In genomic region chr13:32409561-32410440, GRCh38 we compare ENCODE assay signal across 8 cellular contexts. TPM values are rescaled to one million over a fixed set of nuclear protein-coding genes. Genes with fewer than 3 reads are reported as not detected.
A peak's percentile ranks its signal among the peaks of the same experiment; 100 is the strongest.
DNase-seq lines count a peak whose midpoint lies in the region; ATAC-seq, FAIRE-seq and TF ChIP-seq lines count a peak whose summit lies in the region.

No MANE protein-coding gene starts in this region.

- no peak overlapping the region for H2BK5ac ChIP-seq in neuronal stem cell (ENCODE audit: low read length)

- POLR2A ChIA-PET in CD4-positive, alpha-beta T cell (lab: Charles Lee), result no interaction called here

- peak overlapping the region; percentile 24 for H3K27ac Mint-ChIP-seq in CD4-positive, alpha-beta T cell

- ATAC-seq in CD4-positive, alpha-beta T cell (ENCODE audit: poor library complexity), result no peak
- no peak for ATAC-seq in HG03139 (IDR thresholded peaks at IDR 0.05; ENCODE audit: unreplicated experiment)

- H3K27ac ChIP-seq in CD4-positive, alpha-beta T cell (ENCODE audit: low read depth, low read length), result no peak overlapping the region
- H3K27ac ChIP-seq in cardiac muscle cell, result no peak overlapping the region
- H3K27ac ChIP-seq in neuronal stem cell (replicated peaks; ENCODE audit: low read length), result no peak overlapping the region

- DNase-seq in CD4-positive, alpha-beta T cell, result no peak
- DNase-seq in SHP77 (lab: John Stamatoyannopoulos, UW), result peak; percentile 63 to 72
- DNase-seq in cardiac muscle cell (ENCODE audit: low read depth in 1 of 2, low spot score in 1 of 2), result peak; percentile 46 to 91
- DNase-seq in neuronal stem cell (ENCODE audit: low spot score), result no peak
- DNase-seq in foreskin melanocyte, result no peak
- DNase-seq in NCI-H1694 (lab: John Stamatoyannopoulos, UW), result no peak
- DNase-seq in GM12892 (ENCODE audit: insufficient read length), result no peak

- H3K36me3 Mint-ChIP-seq in CD4-positive, alpha-beta T cell (ENCODE audit: low read depth), result peaks cover 54% of the 10 kb centered on the region

- H3K27me3 ChIP-seq in CD4-positive, alpha-beta T cell (ENCODE audit: control insufficient read depth, insufficient read depth, low read length), result no peaks in the 10 kb centered on the region
- H3K27me3 ChIP-seq in cardiac muscle cell (peaks cover 8% of the 10 kb centered on the region), neuronal stem cell (ENCODE audit: control insufficient read depth in 3 of 3, insufficient read depth in 3 of 3, low read depth in 1 of 3, low read length in 3 of 3) (no peaks in the 10 kb centered on the region)

- no peaks in the 10 kb centered on the region for H3K36me3 ChIP-seq in cardiac muscle cell
- no peaks in the 10 kb centered on the region for H3K36me3 ChIP-seq in neuronal stem cell (replicated peaks in 1 of 2; ENCODE audit: control insufficient read depth in 2 of 2, insufficient read depth in 2 of 2, low read length in 2 of 2)

- CTCF ChIA-PET in CD4-positive, alpha-beta T cell (lab: Charles Lee), result no interaction called here

- H3K4me2 ChIP-seq in neuronal stem cell (ENCODE audit: insufficient read depth, low read length, poor library complexity, severe bottlenecking), result peak overlapping the region; percentile 53

- no peak for FAIRE-seq in GM12892 (lab: Jason Lieb, UNC)

- no peak overlapping the region for H3K4me3 Mint-ChIP-seq in CD4-positive, alpha-beta T cell

- TF ChIP-seq POLR2A in GM12892 (IDR thresholded peaks at IDR 0.05; ENCODE audit: low read depth, low read length), result no peak

- no peaks in the 10 kb centered on the region for H3K9me3 ChIP-seq in CD4-positive, alpha-beta T cell (ENCODE audit: control insufficient read depth, low read length)
- H3K9me3 ChIP-seq in cardiac muscle cell (ENCODE audit: low read depth) (no peaks in the 10 kb centered on the region), neuronal stem cell (replicated peaks in 1 of 2; ENCODE audit: control insufficient read depth in 2 of 2, insufficient read depth in 1 of 2, low read depth in 1 of 2, low read length in 2 of 2) (no peaks in the 10 kb centered on the region)

- no peak overlapping the region for H3K14ac ChIP-seq in neuronal stem cell (ENCODE audit: low read length)

- no peak overlapping the region for H2BK12ac ChIP-seq in neuronal stem cell (ENCODE audit: low read length)

- intact Hi-C loops in CD4-positive, alpha-beta T cell (cut with DNase I, micrococcal nuclease), result no loop called here

- H3K9ac ChIP-seq in neuronal stem cell (ENCODE audit: low read depth, low read length, poor library complexity), result no peak overlapping the region

- H3K27me3 Mint-ChIP-seq in CD4-positive, alpha-beta T cell, result no peaks in the 10 kb centered on the region

- H3K9me3 Mint-ChIP-seq in CD4-positive, alpha-beta T cell, result no peaks in the 10 kb centered on the region

- H3K23ac ChIP-seq in neuronal stem cell (ENCODE audit: low read depth, low read length, poor library complexity), result no peak overlapping the region

- H2BK120ac ChIP-seq in neuronal stem cell (ENCODE audit: low read depth, low read length), result no peak overlapping the region

- no peaks in the 10 kb centered on the region for H3K79me1 ChIP-seq in neuronal stem cell (ENCODE audit: low read depth, low read length)

- H2BK15ac ChIP-seq in neuronal stem cell (ENCODE audit: low read length), result no peak overlapping the region

- H3K18ac ChIP-seq in neuronal stem cell (ENCODE audit: low read length), result no peak overlapping the region

- H3K4me3 ChIP-seq in cardiac muscle cell, result peak overlapping the region; percentile 31
- peak overlapping the region in 1 of 2 donors; percentile 15 for H3K4me3 ChIP-seq in neuronal stem cell (ENCODE audit: low read length in 2 of 2)

- H3K4me1 ChIP-seq in cardiac muscle cell (ENCODE audit: low read depth) (no peaks in the 10 kb centered on the region), neuronal stem cell (ENCODE audit: control insufficient read depth in 2 of 2, insufficient read depth in 1 of 2, low read depth in 1 of 2, low read length in 2 of 2) (peaks cover 2 to 3% of the 10 kb centered on the region in 2 donors)

- no peak overlapping the region for H4K91ac ChIP-seq in neuronal stem cell (ENCODE audit: low read depth, low read length, poor library complexity)

- no peak overlapping the region for H4K8ac ChIP-seq in neuronal stem cell (ENCODE audit: low read depth, low read length)

- no peak for TF ChIP-seq CTCF in CD4-positive, alpha-beta T cell (IDR thresholded peaks at IDR 0.05)
- no peak for TF ChIP-seq CTCF in cardiac muscle cell (IDR thresholded peaks at IDR 0.05; ENCODE audit: low read depth, low read length)

- peaks cover 40% of the 10 kb centered on the region for H3K4me1 Mint-ChIP-seq in CD4-positive, alpha-beta T cell (ENCODE audit: low read depth)

- no peak overlapping the region for H3K4ac ChIP-seq in neuronal stem cell (ENCODE audit: low read length)

- H2AFZ ChIP-seq in neuronal stem cell (ENCODE audit: low read length), result peak overlapping the region; percentile 78

- no CpG with 5 or more reads among the region's 27 CpGs for WGBS in neuronal stem cell (ENCODE audit: extremely low coverage in 2 of 2, insufficient read length in 2 of 2, insufficient replicate concordance in 1 of 2), 2 donors

- H2AK5ac ChIP-seq in neuronal stem cell (ENCODE audit: low read depth, low read length), result no peak overlapping the region

RNA-seq across cellular contexts. Expression of gene N4BP2L1, which starts 18.1 kb away (rescaled TPM):
- 10 to 100 TPM; 47.5 to 50.5 TPM for total RNA-seq in CD4-positive, alpha-beta T cell
- 2.9 and 8.9 TPM in 2 replicates for total RNA-seq in cardiac muscle cell
- polyA plus RNA-seq in cardiac muscle cell, result 2.0 and 8.7 TPM in 2 replicates
- polyA plus RNA-seq in neuronal stem cell (2013, experiment 1 of 2), result 1.9 TPM
- 2.0 TPM for polyA plus RNA-seq in neuronal stem cell (2013, experiment 2 of 2)
- polyA plus RNA-seq in GM12892 (2012; ENCODE audit: missing spikeins), result 26.8 TPM

Comparison
In these comparisons a context has a peak if more than half of its experiments do, and no peak if none do; other contexts are left out.
1. DNase-seq: peak in SHP77 (2 of 2) and cardiac muscle cell (2 of 2); none in CD4-positive, alpha-beta T cell (0 of 10), neuronal stem cell (single experiment), foreskin melanocyte (single experiment), NCI-H1694 (single experiment) and GM12892 (single experiment).